8 cellular contexts compared by ENCODE assay signal in the genomic region with DNA sequence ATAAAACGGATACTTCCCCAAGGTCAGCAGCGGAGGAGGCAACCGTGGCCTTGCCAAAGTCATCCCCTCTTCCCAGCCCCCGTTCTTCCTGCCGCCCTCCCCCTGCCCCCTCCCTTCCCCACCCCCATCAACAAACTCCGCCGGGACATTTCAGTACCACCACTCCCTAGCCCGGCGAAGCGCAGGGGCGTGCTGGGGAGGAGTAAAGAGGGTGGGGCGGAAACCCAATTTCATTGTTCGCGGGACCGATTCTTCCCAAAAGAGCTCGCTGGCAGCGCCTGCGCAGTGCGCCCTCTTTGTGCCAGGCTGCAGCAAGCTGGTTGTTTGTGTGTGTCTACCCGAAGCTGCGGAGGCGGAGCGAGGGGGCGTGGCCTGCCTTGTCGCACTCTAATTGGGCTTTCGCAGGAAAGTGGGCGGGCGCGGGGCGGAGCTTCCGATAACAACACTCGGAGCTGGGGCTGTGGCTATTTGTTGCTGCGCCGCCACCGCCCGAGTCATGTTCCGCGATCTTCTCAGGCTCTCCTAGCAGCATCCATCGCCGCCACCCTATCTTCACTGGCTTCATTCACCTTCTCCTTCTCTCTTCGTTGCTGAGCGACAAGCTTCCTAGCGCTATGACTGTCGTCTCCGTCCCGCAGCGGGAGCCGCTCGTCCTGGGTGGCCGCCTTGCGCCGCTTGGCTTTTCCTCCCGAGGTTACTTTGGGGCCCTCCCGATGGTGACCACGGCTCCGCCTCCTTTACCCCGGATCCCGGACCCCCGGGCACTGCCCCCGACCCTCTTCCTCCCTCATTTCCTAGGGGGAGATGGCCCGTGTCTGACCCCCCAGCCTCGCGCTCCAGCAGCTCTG. TPM values are rescaled to one million over a fixed set of nuclear protein-coding genes. Genes with fewer than 3 reads are reported as not detected.
DNase-seq lines count a peak whose midpoint lies in the region; ATAC-seq, FAIRE-seq and TF ChIP-seq lines count a peak whose summit lies in the region.

Gene PNRC1, plus strand, starts transcription at position 471 of the 848 bp plus-strand sequence. Its CDS starts 144 bp downstream, at position 615.

- H3K4me1 ChIP-seq in psoas muscle: peaks cover 25% of the 10 kb centered on the region

- DNase-seq in NCI-H187 (lab: John Stamatoyannopoulos, UW): peak; percentile 96 to 99
- peak; percentile 99 to 100 (median 100) for DNase-seq in T-helper 2 cell
- peak; percentile 100 for DNase-seq in left ventricle myocardium superior
- peak; percentile 100 for DNase-seq in psoas muscle
- DNase-seq in urothelium cell line (ENCODE audit: low spot score): peak; percentile 95

- intact Hi-C loops in left ventricle myocardium superior (cut with micrococcal nuclease) (loop anchor here (10.0 kb wide), 2 partner anchors 46 to 96 kb away; no protein-coding TSS in a partner anchor), psoas muscle (cut with DNase I) (loop anchor here in 1 of 2 donors (10.0 kb wide), 1 partner anchor 96 kb away; no protein-coding TSS in a partner anchor)

- TF ChIP-seq CTCF in psoas muscle (IDR thresholded peaks at IDR 0.05): no peak

- H3K27ac ChIP-seq in angular gyrus (ENCODE audit: low read depth, low read length) (peak within 1 kb of the TSS; percentile 99), psoas muscle (peak within 1 kb of the TSS; percentile 100)

- H3K27me3 ChIP-seq in psoas muscle (ENCODE audit: insufficient read depth in 3 of 3, low read length in 2 of 3): no peaks in the 10 kb centered on the region

- H3K36me3 ChIP-seq in psoas muscle (ENCODE audit: insufficient read depth in 1 of 2, low read depth in 1 of 2): peaks cover 0 to 33% of the 10 kb centered on the region in 2 donors

- H3K4me3 ChIP-seq in psoas muscle: peak within 1 kb of the TSS; percentile 98

- no peaks in the 10 kb centered on the region for H3K9me3 ChIP-seq in psoas muscle

- FAIRE-seq in urothelium cell line (lab: Jason Lieb, UNC): no peak

- 0 to 1% (median 1%) methylated on average over 46 to 63 of the region's 63 CpGs for WGBS in psoas muscle, 3 donors

- ATAC-seq in GM18498 (IDR thresholded peaks at IDR 0.05; ENCODE audit: unreplicated experiment) (peak; percentile 77), HG02938 (IDR thresholded peaks at IDR 0.05; ENCODE audit: unreplicated experiment) (peak; percentile 74), left ventricle myocardium superior (peak; percentile 90), psoas muscle (peak; percentile 80 to 83 (median 82))

RNA-seq across cellular contexts. Expression of gene PNRC1, which starts in this region (rescaled TPM):
- total RNA-seq in left ventricle myocardium superior (161 TPM), psoas muscle (100 to 1,000 TPM; 236 to 552 (median 436) TPM)
- polyA plus RNA-seq in psoas muscle: 100 to 1,000 TPM in 2 of 3 donors, 10 to 100 TPM in 1; 74.3 to 285 (median 156) TPM

Comparison
In these comparisons a context has a peak if more than half of its experiments do, and no peak if none do; other contexts are left out.
1. Peak in every context shown above with its lines: DNase-seq, ATAC-seq, H3K4me3 ChIP-seq and H3K27ac ChIP-seq.